Comparison of ENCODE assay signal across 1 cellular context in genomic region chr14:105473677-105474477, GRCh38.
TF ChIP-seq lines count a peak whose summit lies in the region.

No MANE protein-coding gene starts in this region.

TF ChIP-seq in K562, 482 proteins besides CTCF, POLR2A, EP300 and RAD21:
- peak; percentile 43 for TF ChIP-seq EGR1 (conservative IDR thresholded peaks at IDR 0.05)
- TF ChIP-seq NCOA1 (IDR thresholded peaks at IDR 0.05; ENCODE audit: low read depth): no peak
- no peak for TF ChIP-seq PHF20 (IDR thresholded peaks at IDR 0.05; ENCODE audit: partially characterized antibody)
- no peak for TF ChIP-seq MTA3 (IDR thresholded peaks at IDR 0.05; ENCODE audit: borderline replicate concordance)
- no peak for TF ChIP-seq ZNF133 (CRISPR knock-in tag; IDR thresholded peaks at IDR 0.05)
- no peak for TF ChIP-seq TCF7 (IDR thresholded peaks at IDR 0.05; ENCODE audit: borderline replicate concordance)
- TF ChIP-seq ESRRA (IDR thresholded peaks at IDR 0.05; ENCODE audit: borderline replicate concordance, low read depth): no peak
- no peak for TF ChIP-seq ELF2 (CRISPR knock-in tag; IDR thresholded peaks at IDR 0.05)
- peak; percentile 96 for TF ChIP-seq FOXJ2 (tag; IDR thresholded peaks at IDR 0.05)
- TF ChIP-seq MXI1 (IDR thresholded peaks at IDR 0.05; ENCODE audit: low read depth, low read length): 0 out of 2 replicates have a peak, but pooled peaks have one; percentile 35
- peak; percentile 63; the same call in 1 of the 2 replicates for TF ChIP-seq FOXJ3 (CRISPR knock-in tag; IDR thresholded peaks at IDR 0.05)
- TF ChIP-seq RFX1 (IDR thresholded peaks at IDR 0.05): peak; percentile 90
- no peak for TF ChIP-seq ZNF408 (CRISPR knock-in tag; IDR thresholded peaks at IDR 0.05; ENCODE audit: low read depth)
- TF ChIP-seq EHMT2 (IDR thresholded peaks at IDR 0.05): peak; percentile 38; the same call in 1 of the 2 replicates
- TF ChIP-seq RBBP5 (IDR thresholded peaks at IDR 0.05; ENCODE audit: borderline replicate concordance, insufficient read depth, low read length, poor library complexity, severe bottlenecking): peak; percentile 23
- TF ChIP-seq TSHZ1 (CRISPR knock-in tag; IDR thresholded peaks at IDR 0.05): no peak
- no peak for TF ChIP-seq ZZZ3 (IDR thresholded peaks at IDR 0.05)
- TF ChIP-seq KLF6 (CRISPR knock-in tag; IDR thresholded peaks at IDR 0.05; ENCODE audit: borderline replicate concordance): no peak
- TF ChIP-seq PCBP2 (IDR thresholded peaks at IDR 0.05; ENCODE audit: low read depth, low read length, poor library complexity, severe bottlenecking): no peak
- TF ChIP-seq MNT (conservative IDR thresholded peaks at IDR 0.05): peak; percentile 30 to 45; a peak in 2 of 4 replicates
- TF ChIP-seq ZBTB8A (IDR thresholded peaks at IDR 0.05; ENCODE audit: partially characterized antibody): no peak
- TF ChIP-seq, protein P1, sequence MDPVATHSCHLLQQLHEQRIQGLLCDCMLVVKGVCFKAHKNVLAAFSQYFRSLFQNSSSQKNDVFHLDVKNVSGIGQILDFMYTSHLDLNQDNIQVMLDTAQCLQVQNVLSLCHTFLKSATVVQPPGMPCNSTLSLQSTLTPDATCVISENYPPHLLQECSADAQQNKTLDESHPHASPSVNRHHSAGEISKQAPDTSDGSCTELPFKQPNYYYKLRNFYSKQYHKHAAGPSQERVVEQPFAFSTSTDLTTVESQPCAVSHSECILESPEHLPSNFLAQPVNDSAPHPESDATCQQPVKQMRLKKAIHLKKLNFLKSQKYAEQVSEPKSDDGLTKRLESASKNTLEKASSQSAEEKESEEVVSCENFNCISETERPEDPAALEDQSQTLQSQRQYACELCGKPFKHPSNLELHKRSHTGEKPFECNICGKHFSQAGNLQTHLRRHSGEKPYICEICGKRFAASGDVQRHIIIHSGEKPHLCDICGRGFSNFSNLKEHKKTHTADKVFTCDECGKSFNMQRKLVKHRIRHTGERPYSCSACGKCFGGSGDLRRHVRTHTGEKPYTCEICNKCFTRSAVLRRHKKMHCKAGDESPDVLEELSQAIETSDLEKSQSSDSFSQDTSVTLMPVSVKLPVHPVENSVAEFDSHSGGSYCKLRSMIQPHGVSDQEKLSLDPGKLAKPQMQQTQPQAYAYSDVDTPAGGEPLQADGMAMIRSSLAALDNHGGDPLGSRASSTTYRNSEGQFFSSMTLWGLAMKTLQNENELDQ (CRISPR knock-in tag; IDR thresholded peaks at IDR 0.05; ENCODE audit: borderline replicate concordance): no peak
- peak; percentile 63 for TF ChIP-seq VEZF1 (CRISPR knock-in tag; IDR thresholded peaks at IDR 0.05)
- no peak for TF ChIP-seq ZNF561 (CRISPR knock-in tag; conservative IDR thresholded peaks at IDR 0.05)
- no peak for TF ChIP-seq NCOA6 (IDR thresholded peaks at IDR 0.05)
- no peak for TF ChIP-seq ZNF277 (CRISPR knock-in tag; IDR thresholded peaks at IDR 0.05; ENCODE audit: borderline replicate concordance)
- TF ChIP-seq ZBTB7A (IDR thresholded peaks at IDR 0.05; ENCODE audit: borderline replicate concordance, control insufficient read depth, low read depth, low read length): peak; percentile 30; the same call in 1 of the 2 replicates
- no peak for TF ChIP-seq BRD4 (IDR thresholded peaks at IDR 0.05)
- no peak for TF ChIP-seq CBX3 (IDR thresholded peaks at IDR 0.05; ENCODE audit: borderline replicate concordance in 1 of 2, low read length in 2 of 2)
- TF ChIP-seq ARID4B (CRISPR knock-in tag; IDR thresholded peaks at IDR 0.05): peak; percentile 52; the same call in 1 of the 2 replicates
- TF ChIP-seq ZNF707 (CRISPR knock-in tag; conservative IDR thresholded peaks at IDR 0.05): no peak
- TF ChIP-seq NR4A1 (CRISPR knock-in tag; IDR thresholded peaks at IDR 0.05): no peak
- TF ChIP-seq NR4A1 (tag; IDR thresholded peaks at IDR 0.05): no peak
- TF ChIP-seq MIER1 (IDR thresholded peaks at IDR 0.05; ENCODE audit: low read depth): peak; percentile 50; the same call in 1 of the 2 replicates
- peak; percentile 43 for TF ChIP-seq CCNT2 (IDR thresholded peaks at IDR 0.05; ENCODE audit: borderline replicate concordance, extremely low read depth, insufficient read length, low read depth, low read length)
- TF ChIP-seq KLF13 (tag; IDR thresholded peaks at IDR 0.05; ENCODE audit: borderline replicate concordance, low read depth): peak; percentile 68; the same call in 1 of the 2 replicates
- TF ChIP-seq, protein P2, sequence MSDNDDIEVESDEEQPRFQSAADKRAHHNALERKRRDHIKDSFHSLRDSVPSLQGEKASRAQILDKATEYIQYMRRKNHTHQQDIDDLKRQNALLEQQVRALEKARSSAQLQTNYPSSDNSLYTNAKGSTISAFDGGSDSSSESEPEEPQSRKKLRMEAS (CRISPR knock-in tag; IDR thresholded peaks at IDR 0.05): 0 out of 2 replicates have a peak, but pooled peaks have one; percentile 16
- TF ChIP-seq RBFOX2 (IDR thresholded peaks at IDR 0.05; ENCODE audit: low read depth, low read length): no peak
- no peak for TF ChIP-seq ZNF609 (CRISPR knock-in tag; IDR thresholded peaks at IDR 0.05; ENCODE audit: borderline replicate concordance)
